In genomic region chr6:155314092-155314772, GRCh38 we compare ENCODE assay signal across 8 cellular contexts. TPM values are rescaled to one million over a fixed set of nuclear protein-coding genes. Genes with fewer than 3 reads are reported as not detected.
DNase-seq lines count a peak whose midpoint lies in the region; ATAC-seq and TF ChIP-seq lines count a peak whose summit lies in the region.

TFB1M (minus strand) TSS chr6:155314484; CDS start chr6:155314428, 56 bp downstream.

- TF ChIP-seq CTCF in PC-3 (conservative IDR thresholded peaks at IDR 0.05; ENCODE audit: low read depth, low read length): no peak
- no peak for TF ChIP-seq CTCF in mucosa of descending colon (IDR thresholded peaks at IDR 0.05)

- intact Hi-C loops in PC-3 (cut with micrococcal nuclease) (loop anchor here (2.0 to 10.0 kb wide), 3 partner anchors 37 to 1121 kb away; no protein-coding TSS in a partner anchor), mucosa of descending colon (cut with DNase I, micrococcal nuclease) (no loop called here)

- H3K79me2 ChIP-seq in PC-3 (ENCODE audit: low read length): peaks cover 29% of the 10 kb centered on the region

- DNase-seq in DMS 273 (lab: John Stamatoyannopoulos, UW; ENCODE audit: unreplicated experiment): peak; percentile 99
- DNase-seq in HuH-7.5 (ENCODE audit: low spot score): peak; percentile 34
- DNase-seq in PC-3: peak; percentile 98
- peak; percentile 98 for DNase-seq in activated T-cell treated with anti-CD3 and anti-CD28 coated beads for 48 hours (ENCODE audit: low read depth)
- peak; percentile 92 for DNase-seq in epithelial cell of prostate (ENCODE audit: low read depth, low spot score)
- peak; percentile 97 to 100 (median 99) for DNase-seq in mucosa of descending colon
- DNase-seq in stimulated activated CD8-positive, alpha-beta memory T cell treated with anti-CD3 and anti-CD28 coated beads, Interleukin-4, amount 100 ng/mL, for 24 hours (ENCODE audit: low read depth): peak; percentile 98

- BruUV-seq in PC-3 (replicated peaks; lab: Mats Ljungman, UMichigan): TSS peak; percentile 82

- POLR2A ChIA-PET in PC-3 (lab: Charles Lee; ENCODE audit: unreplicated experiment): no interaction called here

- no peaks in the 10 kb centered on the region for H3K9me3 ChIP-seq in PC-3 (ENCODE audit: low read length)
- H3K9me3 ChIP-seq in mucosa of descending colon: no peaks in the 10 kb centered on the region

- H3K4me1 ChIP-seq in PC-3 (ENCODE audit: insufficient read depth, low read length) (peaks cover 38% of the 10 kb centered on the region), mucosa of descending colon (ENCODE audit: low read depth) (peaks cover 9% of the 10 kb centered on the region)

- no peaks in the 10 kb centered on the region for H3K27me3 ChIP-seq in PC-3 (ENCODE audit: low read length)

- no peaks in the 10 kb centered on the region for H4K20me1 ChIP-seq in PC-3 (ENCODE audit: low read length)

- H3K36me3 ChIP-seq in PC-3 (ENCODE audit: low read depth, low read length) (peaks cover 14% of the 10 kb centered on the region; the same call in 1 of the 2 replicates), mucosa of descending colon (ENCODE audit: low read depth) (no peaks in the 10 kb centered on the region)

- peak within 1 kb of the TSS; percentile 93 for H3K4me2 ChIP-seq in PC-3 (ENCODE audit: low read length)

- ATAC-seq in GM21526 (IDR thresholded peaks at IDR 0.05; ENCODE audit: low FRiP score, unreplicated experiment): peak; percentile 94
- peak; percentile 92 for ATAC-seq in PC-3
- peak; percentile 98 for ATAC-seq in mucosa of descending colon

- no peaks in the 10 kb centered on the region for H3F3A ChIP-seq in PC-3 (ENCODE audit: low read length, unreplicated experiment)

- peak within 1 kb of the TSS; percentile 90 for H2AFZ ChIP-seq in PC-3 (ENCODE audit: low read length)

- H3K4me3 ChIP-seq in PC-3 (ENCODE audit: low read length) (peak within 1 kb of the TSS; percentile 89), mucosa of descending colon (peak within 1 kb of the TSS; percentile 62)

- H3K9ac ChIP-seq in PC-3 (ENCODE audit: low read length): peak within 1 kb of the TSS; percentile 95

- H3K9me2 ChIP-seq in PC-3 (replicated peaks; ENCODE audit: low read length): no peaks in the 10 kb centered on the region

- CTCF ChIA-PET in PC-3 (lab: Charles Lee): interaction anchor here (0.7 to 0.8 kb wide), 2 partner anchors 216 to 630 kb away, joined by 3 to 5 read pairs; no protein-coding TSS in a partner anchor

- H3K27ac ChIP-seq in PC-3 (ENCODE audit: low read length): peak within 1 kb of the TSS; percentile 84
- H3K27ac ChIP-seq in epithelial cell of prostate: peak within 1 kb of the TSS; percentile 87

RNA-seq across cellular contexts. Expression of gene TFB1M, which starts in this region (rescaled TPM):
- 23.1 and 25.6 TPM in 2 replicates for total RNA-seq in PC-3 (2014; rRNA removed)
- 10 to 100 TPM; 23.7 to 28.3 (median 26.5) TPM for total RNA-seq in mucosa of descending colon

Comparison
In these comparisons a context has a peak if more than half of its experiments do, and no peak if none do; other contexts are left out.
1. Peak in every context shown above with its lines: DNase-seq, ATAC-seq, H3K4me3 ChIP-seq and H3K27ac ChIP-seq.
2. DNase-seq: peak in every context shown above with its lines; median percentile 99 in DMS 273; 99 in mucosa of descending colon; 98 in PC-3; 98 in activated T-cell treated with anti-CD3 and anti-CD28 coated beads for 48 hours; 98 in stimulated activated CD8-positive, alpha-beta memory T cell treated with anti-CD3 and anti-CD28 coated beads, Interleukin-4, amount 100 ng/mL, for 24 hours; 92 in epithelial cell of prostate; 34 in HuH-7.5.